In genomic region chr13:36819064-36819810, GRCh38 we compare ENCODE assay signal across 8 cellular contexts. TPM values are rescaled to one million over a fixed set of nuclear protein-coding genes. Genes with fewer than 3 reads are reported as not detected.
A peak's percentile ranks its signal among the peaks of the same experiment; 100 is the strongest.
DNase-seq lines count a peak whose midpoint lies in the region; TF ChIP-seq lines count a peak whose summit lies in the region.

A gene with protein sequence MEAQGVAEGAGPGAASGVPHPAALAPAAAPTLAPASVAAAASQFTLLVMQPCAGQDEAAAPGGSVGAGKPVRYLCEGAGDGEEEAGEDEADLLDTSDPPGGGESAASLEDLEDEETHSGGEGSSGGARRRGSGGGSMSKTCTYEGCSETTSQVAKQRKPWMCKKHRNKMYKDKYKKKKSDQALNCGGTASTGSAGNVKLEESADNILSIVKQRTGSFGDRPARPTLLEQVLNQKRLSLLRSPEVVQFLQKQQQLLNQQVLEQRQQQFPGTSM (plus strand): TSS chr13:36819222. CDS start chr13:36819358, 136 bp downstream.

- H3K36me3 Mint-ChIP-seq in neural progenitor cell: peaks cover 4% of the 10 kb centered on the region

- no peaks in the 10 kb centered on the region for H3K9me3 Mint-ChIP-seq in neural progenitor cell

- H3K4me1 ChIP-seq in GM23248 (ENCODE audit: insufficient read depth): peaks cover 9% of the 10 kb centered on the region
- peaks cover 11% of the 10 kb centered on the region for H3K4me1 ChIP-seq in neural progenitor cell
- peaks cover 12% of the 10 kb centered on the region for H3K4me1 ChIP-seq in stomach smooth muscle (ENCODE audit: control insufficient read depth, insufficient read depth, low read length)

- H3K36me3 ChIP-seq in GM23248 (ENCODE audit: low read depth): no peaks in the 10 kb centered on the region
- H3K36me3 ChIP-seq in neural progenitor cell: no peaks in the 10 kb centered on the region
- peaks cover 0 to 3% of the 10 kb centered on the region in 2 donors for H3K36me3 ChIP-seq in stomach smooth muscle (ENCODE audit: control insufficient read depth in 2 of 2, insufficient read depth in 2 of 2, low read length in 2 of 2)

- H3K4me1 Mint-ChIP-seq in neural progenitor cell: peaks cover 34% of the 10 kb centered on the region

- peaks cover 2% of the 10 kb centered on the region for H3K27me3 Mint-ChIP-seq in neural progenitor cell (ENCODE audit: insufficient read depth, low read depth)

- H4K20me1 ChIP-seq in GM23248 (ENCODE audit: insufficient read depth) (no peaks in the 10 kb centered on the region), neural progenitor cell (ENCODE audit: low read depth) (peaks cover 13% of the 10 kb centered on the region)

- H3K27ac ChIP-seq in GM23248: peak within 1 kb of the TSS; percentile 41
- no peak within 1 kb of the TSS for H3K27ac ChIP-seq in neural progenitor cell
- H3K27ac ChIP-seq in stomach smooth muscle (ENCODE audit: low read length): peak within 1 kb of the TSS; percentile 38

- no peaks in the 10 kb centered on the region for H3K9me3 ChIP-seq in GM23248 (ENCODE audit: low read depth)
- no peaks in the 10 kb centered on the region for H3K9me3 ChIP-seq in neural progenitor cell (ENCODE audit: low read depth)
- H3K9me3 ChIP-seq in stomach smooth muscle (ENCODE audit: control insufficient read depth in 2 of 2, low read length in 2 of 2): no peaks in the 10 kb centered on the region

- TF ChIP-seq CTCF in fibroblast of villous mesenchyme (IDR thresholded peaks at IDR 0.05; ENCODE audit: insufficient read depth, low read depth, low read length) (no peak), neural progenitor cell (IDR thresholded peaks at IDR 0.05) (peak; percentile 22)

- peak within 1 kb of the TSS; percentile 83 for H3K27ac Mint-ChIP-seq in neural progenitor cell

- H3K4me3 Mint-ChIP-seq in neural progenitor cell: peak within 1 kb of the TSS; percentile 95

- H3K4me2 ChIP-seq in GM23248 (ENCODE audit: unreplicated experiment) (peak within 1 kb of the TSS; percentile 80), neural progenitor cell (peak within 1 kb of the TSS; percentile 83)

- in situ Hi-C loops in GM23248 (cut with MboI): no loop called here

- H3K27me3 ChIP-seq in GM23248 (replicated peaks; ENCODE audit: insufficient read depth) (no peaks in the 10 kb centered on the region), neural progenitor cell (no peaks in the 10 kb centered on the region), stomach smooth muscle (ENCODE audit: control insufficient read depth in 1 of 2, insufficient read depth in 2 of 2, low read length in 2 of 2) (no peaks in the 10 kb centered on the region)

- H3K9me2 ChIP-seq in GM23248 (ENCODE audit: insufficient read depth): no peaks in the 10 kb centered on the region

- WGBS in GM23248 (ENCODE audit: low coverage in 1 of 2, low lambda C conversion rate in 2 of 2, missing lambda C conversion rate in 2 of 2), 2 experiments: 1% methylated on average over 61 to 78 of the region's 78 CpGs

- no peaks in the 10 kb centered on the region for H3F3A ChIP-seq in GM23248 (ENCODE audit: insufficient read depth)
- peaks cover 7% of the 10 kb centered on the region for H3F3A ChIP-seq in neural progenitor cell (ENCODE audit: low read depth)

- DNase-seq in ELF-1 (ENCODE audit: low read depth, low spot score) (peak; percentile 95), GM23248 (peak; percentile 95), Kasumi-1 (lab: John Stamatoyannopoulos, UW) (peak; percentile 51 to 52), SHP77 (lab: John Stamatoyannopoulos, UW) (peak; percentile 70 to 87), fibroblast of villous mesenchyme (ENCODE audit: low read depth) (peak; percentile 81), neural progenitor cell (ENCODE audit: low spot score) (peak; percentile 97)
- DNase-seq in activated effector memory CD4-positive, alpha-beta T cell treated with Interleukin-2 at 50 U/mL for 16 hours: peak; percentile 86

- H2AFZ ChIP-seq in GM23248: peak within 1 kb of the TSS; percentile 100
- peak within 1 kb of the TSS; percentile 87 for H2AFZ ChIP-seq in neural progenitor cell (replicated peaks)

- H3K4me3 ChIP-seq in GM23248: peak within 1 kb of the TSS; percentile 93
- peak within 1 kb of the TSS; percentile 84 for H3K4me3 ChIP-seq in fibroblast of villous mesenchyme (ENCODE audit: low read depth, low read length)
- peak within 1 kb of the TSS; percentile 65 for H3K4me3 ChIP-seq in neural progenitor cell
- peak within 1 kb of the TSS; percentile 97 for H3K4me3 ChIP-seq in stomach smooth muscle (ENCODE audit: low read length in 2 of 2)

- H3K79me2 ChIP-seq in GM23248 (ENCODE audit: insufficient read depth): peaks cover 50% of the 10 kb centered on the region
- H3K79me2 ChIP-seq in neural progenitor cell (ENCODE audit: low read depth): peaks cover 46% of the 10 kb centered on the region

- H3K9ac ChIP-seq in GM23248 (peak within 1 kb of the TSS; percentile 78), neural progenitor cell (peak within 1 kb of the TSS; percentile 48), stomach smooth muscle (ENCODE audit: low read length in 2 of 2) (peak within 1 kb of the TSS; percentile 84 to 86)

RNA-seq across cellular contexts. Expression of the gene that starts here (rescaled TPM):
- total RNA-seq in GM23248 (2014; rRNA removed; shearing (Covaris generic)): 0.89 and 1.8 TPM in 2 replicates
- polyA plus RNA-seq in GM23248 (2016; fragmentation: Nextera tagmentation; extraction: Ambion mirVana): 2.2 and 2.4 TPM in 2 replicates
- 2.6 TPM in 2 replicates for total RNA-seq in fibroblast of villous mesenchyme
- total RNA-seq in neural progenitor cell (ENCODE audit: low replicate concordance): 7.5 and 10.4 TPM in 2 replicates
